ENCODE assay signal across 9 cellular contexts in genomic region chr19:55256562-55257460, GRCh38. TPM values are rescaled to one million over a fixed set of nuclear protein-coding genes. Genes with fewer than 3 reads are reported as not detected.
DNase-seq lines count a peak whose midpoint lies in the region; ATAC-seq and TF ChIP-seq lines count a peak whose summit lies in the region.
"Had no signal": no experiment of that assay in that cellular context is flagged by ENCODE, and none has a peak within 500 bp of the region (broad histone marks: within the 10 kb centered on the region; RNA-seq: fewer than 3 reads in every experiment).

No MANE protein-coding gene starts in this region.

- intact Hi-C loops in A673 (cut with micrococcal nuclease; ENCODE audit: unreplicated experiment): no loop called here

- H3K4me1 ChIP-seq in A673 (ENCODE audit: insufficient read depth, low read length, poor library complexity, severe bottlenecking): peaks cover 23% of the 10 kb centered on the region
- peaks cover 35 to 46% of the 10 kb centered on the region in 2 donors for H3K4me1 ChIP-seq in mucosa of rectum (ENCODE audit: control insufficient read depth in 2 of 2, insufficient read depth in 2 of 2, low read length in 2 of 2)

- H3K9me3 ChIP-seq in A673 (ENCODE audit: low read depth, low read length, poor library complexity, severe bottlenecking) (no peaks in the 10 kb centered on the region), mucosa of rectum (ENCODE audit: control insufficient read depth in 2 of 2, low read length in 2 of 2) (no peaks in the 10 kb centered on the region)

- CTCF ChIA-PET in A673 (lab: Charles Lee): interaction anchor here (0.6 kb wide), 1 partner anchor 16 kb away, joined by 4 read pairs; no protein-coding TSS in a partner anchor

- BruUV-seq in A673 (replicated peaks; lab: Mats Ljungman, UMichigan): TSS peak; percentile 38

- H3K27ac ChIP-seq in A673 (ENCODE audit: low read depth, low read length, poor library complexity, severe bottlenecking) (no peak overlapping the region), brain microvascular endothelial cell (no peak overlapping the region), mucosa of rectum (ENCODE audit: low read depth in 2 of 2, low read length in 2 of 2) (peak overlapping the region in 1 of 2 donors; percentile 96)

- no peaks in the 10 kb centered on the region for H3K27me3 ChIP-seq in A673 (replicated peaks; ENCODE audit: insufficient read depth, low read depth, low read length, poor library complexity)
- H3K27me3 ChIP-seq in brain microvascular endothelial cell (replicated peaks): no peaks in the 10 kb centered on the region
- H3K27me3 ChIP-seq in mucosa of rectum (ENCODE audit: control insufficient read depth in 2 of 2, insufficient read depth in 2 of 2, low read length in 2 of 2): no peaks in the 10 kb centered on the region

- POLR2A ChIA-PET in A673 (lab: Charles Lee; ENCODE audit: low non-redundant PET): no interaction called here

- H3K36me3 ChIP-seq in A673 (ENCODE audit: insufficient read depth, low read length, poor library complexity, severe bottlenecking) (peaks cover 7% of the 10 kb centered on the region), brain microvascular endothelial cell (replicated peaks) (no peaks in the 10 kb centered on the region), mucosa of rectum (ENCODE audit: control insufficient read depth in 2 of 2, insufficient read depth in 2 of 2, low read length in 2 of 2) (no peaks in the 10 kb centered on the region)

- H3K4me3 ChIP-seq in A673 (ENCODE audit: low read depth, low read length, poor library complexity, severe bottlenecking): peak overlapping the region; percentile 98
- H3K4me3 ChIP-seq in Jurkat, Clone E6-1 (ENCODE audit: low read length): peak overlapping the region; percentile 91
- peak overlapping the region; percentile 84 for H3K4me3 ChIP-seq in brain microvascular endothelial cell (ENCODE audit: low read depth, low read length)
- H3K4me3 ChIP-seq in mucosa of rectum (ENCODE audit: low read length in 2 of 2): peak overlapping the region; percentile 84 to 93

- H3K9ac ChIP-seq in mucosa of rectum (ENCODE audit: low read depth in 1 of 2, low read length in 2 of 2): peak overlapping the region; percentile 76 to 96

- no peak for TF ChIP-seq CTCF in A673 (conservative IDR thresholded peaks at IDR 0.05; ENCODE audit: low read depth, low read length)
- TF ChIP-seq CTCF in brain microvascular endothelial cell (IDR thresholded peaks at IDR 0.05; ENCODE audit: low read depth, low read length, missing control alignments): no peak

- in situ Hi-C loops in brain microvascular endothelial cell (cut with HindIII; ENCODE audit: low pct_ligation_motif_present, low sequenced_read_pairs): no loop called here

- ATAC-seq in GM18858 (IDR thresholded peaks at IDR 0.05; ENCODE audit: unreplicated experiment): no peak

- DNase-seq in A673 (ENCODE audit: low spot score) (no peak), brain microvascular endothelial cell (no peak), GM19240 (ENCODE audit: insufficient read length, low spot score) (no peak), NCI-H226 (no peak), retina (no peak)
- no peak for DNase-seq in Jurkat, Clone E6-1 (ENCODE audit: low read depth, low spot score)
- DNase-seq: activated gamma-delta T cell treated with Interleukin-2 at 50 U/mL for 16 hours had no signal

RNA-seq across cellular contexts. Expression of gene PPP6R1, which starts 2.0 kb away (rescaled TPM):
- total RNA-seq in A673 (2021): 103 and 108 TPM in 2 replicates
- polyA plus RNA-seq in Jurkat, Clone E6-1 (2012; ENCODE audit: insufficient read depth, insufficient read length): 249 TPM

RNA-seq across cellular contexts. Expression of gene HSPBP1, which starts 23.1 kb away (rescaled TPM):
- total RNA-seq in A673 (2021): 80.3 and 83.4 TPM in 2 replicates
- polyA plus RNA-seq in Jurkat, Clone E6-1 (2012; ENCODE audit: insufficient read depth, insufficient read length): 64.3 TPM

RNA-seq across cellular contexts. Expression of gene BRSK1, which starts 27.0 kb away (rescaled TPM):
- 30.5 and 36.8 TPM in 2 replicates for total RNA-seq in A673 (2021)
- 9.7 TPM for polyA plus RNA-seq in Jurkat, Clone E6-1 (2012; ENCODE audit: insufficient read depth, insufficient read length)

RNA-seq across cellular contexts. Expression of gene TMEM86B, which starts 28.2 kb away (rescaled TPM):
- total RNA-seq in A673 (2021): 4.8 and 6.1 TPM in 2 replicates
- polyA plus RNA-seq in Jurkat, Clone E6-1 (2012; ENCODE audit: insufficient read depth, insufficient read length): 9.9 TPM

RNA-seq across cellular contexts. Expression of gene PTPRH, which starts 47.5 kb away (rescaled TPM):
- total RNA-seq in A673 (2021): 0.17 and 0.55 TPM in 2 replicates
- not detected for polyA plus RNA-seq in Jurkat, Clone E6-1 (2012; ENCODE audit: insufficient read depth, insufficient read length)
